In the genomic region with DNA sequence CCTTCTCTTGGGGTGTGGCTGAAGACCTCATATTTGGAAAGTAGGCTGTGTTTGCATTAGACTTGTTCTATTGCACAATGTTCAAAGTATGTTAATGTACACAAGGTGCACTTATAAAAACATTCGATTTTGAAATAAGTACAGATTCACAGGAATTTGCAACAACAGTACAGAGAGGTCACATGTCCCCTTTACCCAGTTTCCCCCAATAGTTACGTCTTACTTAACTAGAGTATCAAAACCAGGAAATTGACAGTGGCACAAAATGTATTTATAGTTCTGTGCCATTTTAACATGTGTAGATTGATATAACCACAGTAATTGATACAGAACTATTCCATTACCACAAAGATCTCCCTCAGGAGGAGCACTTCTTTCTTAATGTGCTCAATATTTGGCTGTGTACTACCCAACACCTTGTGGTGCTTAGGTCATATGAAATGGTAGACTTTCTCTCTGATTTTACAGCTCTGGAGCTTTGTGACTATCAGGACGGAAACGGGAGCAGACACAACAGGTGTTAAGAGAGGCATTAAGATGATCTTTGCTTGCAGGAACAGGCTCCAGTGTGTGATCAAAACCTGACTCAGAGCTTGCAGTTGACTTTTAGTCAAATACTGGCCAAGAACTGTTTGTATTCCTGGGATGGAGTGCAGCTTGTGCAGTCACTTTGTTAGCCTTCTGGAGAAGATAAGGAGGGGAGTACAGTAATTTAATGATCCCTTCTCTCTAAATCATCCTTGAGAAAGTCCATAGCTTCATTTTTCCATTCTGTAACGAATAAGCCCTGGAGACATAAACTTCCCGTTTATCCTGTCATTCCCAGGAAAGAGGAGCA, we compare ENCODE assay signal across 10 cellular contexts. TPM values are rescaled to one million over a fixed set of nuclear protein-coding genes. Genes with fewer than 3 reads are reported as not detected.
DNase-seq lines count a peak whose midpoint lies in the region; ATAC-seq and TF ChIP-seq lines count a peak whose summit lies in the region.
"Had no signal": no experiment of that assay in that cellular context is flagged by ENCODE, and none has a peak within 500 bp of the region (broad histone marks: within the 10 kb centered on the region; RNA-seq: fewer than 3 reads in every experiment).

No MANE protein-coding gene starts in this region.

- H3K4me3 ChIP-seq in thoracic aorta: no peak overlapping the region

- peaks cover 24% of the 10 kb centered on the region for H3K4me1 Mint-ChIP-seq in WTC11

- CTCF ChIA-PET in WTC11 (lab: Charles Lee): no interaction called here

- peaks cover 10% of the 10 kb centered on the region for H3K36me3 Mint-ChIP-seq in WTC11

- intact Hi-C loops in left colon (cut with DNase I, micrococcal nuclease): loop anchor here in 1 of 2 donors (10.0 kb wide), 1 partner anchor 48 kb away; no protein-coding TSS in a partner anchor

- POLR2A ChIA-PET in WTC11 (lab: Charles Lee): no interaction called here

- H3K36me3 ChIP-seq in thoracic aorta: no peaks in the 10 kb centered on the region

- no peak overlapping the region for H3K27ac Mint-ChIP-seq in WTC11
- H3K27ac Mint-ChIP-seq: activated naive CD8-positive, alpha-beta T cell treated with anti-CD3 and anti-CD28 coated beads for 36 hours had no signal

- TF ChIP-seq CTCF in WTC11 (IDR thresholded peaks at IDR 0.05) (no peak), thoracic aorta (IDR thresholded peaks at IDR 0.05) (no peak)

- peaks cover 11% of the 10 kb centered on the region for H3K9me3 Mint-ChIP-seq in WTC11

- H3K4me3 Mint-ChIP-seq in WTC11: no peak overlapping the region
- H3K4me3 Mint-ChIP-seq: activated naive CD8-positive, alpha-beta T cell treated with anti-CD3 and anti-CD28 coated beads for 36 hours had no signal

- peaks cover 22 to 47% of the 10 kb centered on the region in 2 donors for H3K4me1 ChIP-seq in thoracic aorta (ENCODE audit: control insufficient read depth in 1 of 2, low read depth in 2 of 2)

- peak overlapping the region; percentile 86 to 99 for H3K27ac ChIP-seq in thoracic aorta

- peaks cover 35% of the 10 kb centered on the region for H3K27me3 Mint-ChIP-seq in WTC11 (ENCODE audit: low read depth)
- H3K27me3 Mint-ChIP-seq: activated naive CD8-positive, alpha-beta T cell treated with anti-CD3 and anti-CD28 coated beads for 36 hours had no signal

- DNase-seq in NCI-H2171 treated with DMSO at 0.1 percent for 48 hours (lab: John Stamatoyannopoulos, UW) (peak; percentile 54), NCI-H2171 (lab: John Stamatoyannopoulos, UW) (no peak), WTC11 (ENCODE audit: low spot score) (no peak), left colon (no peak), thoracic aorta (ENCODE audit: low spot score) (no peak), COR-L47 (lab: John Stamatoyannopoulos, UW) (no peak), COLO668 (lab: John Stamatoyannopoulos, UW; ENCODE audit: unreplicated experiment) (no peak)
- DNase-seq: activated naive CD8-positive, alpha-beta T cell treated with anti-CD3 and anti-CD28 coated beads for 36 hours; islet precursor cell had no signal

- no peak for ATAC-seq in WTC11
- ATAC-seq in left colon: peak; percentile 48
- ATAC-seq in thoracic aorta (ENCODE audit: insufficient number of reproducible peaks, low FRiP score, low read depth): no peak
- ATAC-seq in HG02884 (IDR thresholded peaks at IDR 0.05; ENCODE audit: unreplicated experiment): no peak

- H3K27me3 ChIP-seq in thoracic aorta (replicated peaks; ENCODE audit: insufficient read depth): no peaks in the 10 kb centered on the region

- no peaks in the 10 kb centered on the region for H3K9me3 ChIP-seq in thoracic aorta

TF ChIP-seq in WTC11, 78 proteins besides CTCF, POLR2A, EP300 and RAD21:
- TF ChIP-seq, protein P1, sequence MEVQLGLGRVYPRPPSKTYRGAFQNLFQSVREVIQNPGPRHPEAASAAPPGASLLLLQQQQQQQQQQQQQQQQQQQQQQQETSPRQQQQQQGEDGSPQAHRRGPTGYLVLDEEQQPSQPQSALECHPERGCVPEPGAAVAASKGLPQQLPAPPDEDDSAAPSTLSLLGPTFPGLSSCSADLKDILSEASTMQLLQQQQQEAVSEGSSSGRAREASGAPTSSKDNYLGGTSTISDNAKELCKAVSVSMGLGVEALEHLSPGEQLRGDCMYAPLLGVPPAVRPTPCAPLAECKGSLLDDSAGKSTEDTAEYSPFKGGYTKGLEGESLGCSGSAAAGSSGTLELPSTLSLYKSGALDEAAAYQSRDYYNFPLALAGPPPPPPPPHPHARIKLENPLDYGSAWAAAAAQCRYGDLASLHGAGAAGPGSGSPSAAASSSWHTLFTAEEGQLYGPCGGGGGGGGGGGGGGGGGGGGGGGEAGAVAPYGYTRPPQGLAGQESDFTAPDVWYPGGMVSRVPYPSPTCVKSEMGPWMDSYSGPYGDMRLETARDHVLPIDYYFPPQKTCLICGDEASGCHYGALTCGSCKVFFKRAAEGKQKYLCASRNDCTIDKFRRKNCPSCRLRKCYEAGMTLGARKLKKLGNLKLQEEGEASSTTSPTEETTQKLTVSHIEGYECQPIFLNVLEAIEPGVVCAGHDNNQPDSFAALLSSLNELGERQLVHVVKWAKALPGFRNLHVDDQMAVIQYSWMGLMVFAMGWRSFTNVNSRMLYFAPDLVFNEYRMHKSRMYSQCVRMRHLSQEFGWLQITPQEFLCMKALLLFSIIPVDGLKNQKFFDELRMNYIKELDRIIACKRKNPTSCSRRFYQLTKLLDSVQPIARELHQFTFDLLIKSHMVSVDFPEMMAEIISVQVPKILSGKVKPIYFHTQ (CRISPR knock-in tag; IDR thresholded peaks at IDR 0.05): no peak
- 0 out of 2 replicates have a peak, but pooled peaks have one; percentile 53 for TF ChIP-seq GABPB1 (CRISPR knock-in tag; IDR thresholded peaks at IDR 0.05)
- TF ChIP-seq, protein P2, sequence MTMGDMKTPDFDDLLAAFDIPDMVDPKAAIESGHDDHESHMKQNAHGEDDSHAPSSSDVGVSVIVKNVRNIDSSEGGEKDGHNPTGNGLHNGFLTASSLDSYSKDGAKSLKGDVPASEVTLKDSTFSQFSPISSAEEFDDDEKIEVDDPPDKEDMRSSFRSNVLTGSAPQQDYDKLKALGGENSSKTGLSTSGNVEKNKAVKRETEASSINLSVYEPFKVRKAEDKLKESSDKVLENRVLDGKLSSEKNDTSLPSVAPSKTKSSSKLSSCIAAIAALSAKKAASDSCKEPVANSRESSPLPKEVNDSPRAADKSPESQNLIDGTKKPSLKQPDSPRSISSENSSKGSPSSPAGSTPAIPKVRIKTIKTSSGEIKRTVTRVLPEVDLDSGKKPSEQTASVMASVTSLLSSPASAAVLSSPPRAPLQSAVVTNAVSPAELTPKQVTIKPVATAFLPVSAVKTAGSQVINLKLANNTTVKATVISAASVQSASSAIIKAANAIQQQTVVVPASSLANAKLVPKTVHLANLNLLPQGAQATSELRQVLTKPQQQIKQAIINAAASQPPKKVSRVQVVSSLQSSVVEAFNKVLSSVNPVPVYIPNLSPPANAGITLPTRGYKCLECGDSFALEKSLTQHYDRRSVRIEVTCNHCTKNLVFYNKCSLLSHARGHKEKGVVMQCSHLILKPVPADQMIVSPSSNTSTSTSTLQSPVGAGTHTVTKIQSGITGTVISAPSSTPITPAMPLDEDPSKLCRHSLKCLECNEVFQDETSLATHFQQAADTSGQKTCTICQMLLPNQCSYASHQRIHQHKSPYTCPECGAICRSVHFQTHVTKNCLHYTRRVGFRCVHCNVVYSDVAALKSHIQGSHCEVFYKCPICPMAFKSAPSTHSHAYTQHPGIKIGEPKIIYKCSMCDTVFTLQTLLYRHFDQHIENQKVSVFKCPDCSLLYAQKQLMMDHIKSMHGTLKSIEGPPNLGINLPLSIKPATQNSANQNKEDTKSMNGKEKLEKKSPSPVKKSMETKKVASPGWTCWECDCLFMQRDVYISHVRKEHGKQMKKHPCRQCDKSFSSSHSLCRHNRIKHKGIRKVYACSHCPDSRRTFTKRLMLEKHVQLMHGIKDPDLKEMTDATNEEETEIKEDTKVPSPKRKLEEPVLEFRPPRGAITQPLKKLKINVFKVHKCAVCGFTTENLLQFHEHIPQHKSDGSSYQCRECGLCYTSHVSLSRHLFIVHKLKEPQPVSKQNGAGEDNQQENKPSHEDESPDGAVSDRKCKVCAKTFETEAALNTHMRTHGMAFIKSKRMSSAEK (CRISPR knock-in tag; IDR thresholded peaks at IDR 0.05; ENCODE audit: borderline replicate concordance): no peak

RNA-seq across cellular contexts. Expression of a gene that starts 2.7 kb away (rescaled TPM):
- total RNA-seq in WTC11 (2021) (29.6 to 32.9 TPM (median 30.1 TPM) in 3 replicates), left colon (100 to 1,000 TPM in 1 of 2 donors, 10 to 100 TPM in 1; 94.6 to 115 TPM), thoracic aorta (100 to 1,000 TPM; 177 to 344 TPM)
